In the genomic region with DNA sequence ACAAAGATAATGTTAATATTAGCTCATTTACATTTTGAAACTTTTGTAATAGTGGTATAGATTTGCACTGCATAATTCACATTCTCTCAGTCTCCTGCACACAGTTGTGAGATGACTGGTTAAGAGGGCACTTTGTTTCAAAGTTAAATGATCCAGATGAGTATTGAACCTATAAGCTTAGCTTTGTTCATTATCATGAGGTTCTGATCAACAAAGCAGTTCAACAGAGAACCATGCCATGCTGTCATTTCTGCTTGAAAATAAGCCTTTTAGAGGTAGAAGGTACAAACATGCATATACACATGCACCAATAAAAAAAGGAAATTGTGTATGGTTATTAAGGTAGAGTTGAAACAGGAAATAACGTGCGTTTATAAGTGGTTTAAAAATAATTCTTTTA, we compare ENCODE assay signal across 16 cellular contexts. TPM values are rescaled to one million over a fixed set of nuclear protein-coding genes. Genes with fewer than 3 reads are reported as not detected.
A peak's percentile ranks its signal among the peaks of the same experiment; 100 is the strongest.
DNase-seq lines count a peak whose midpoint lies in the region; ATAC-seq and TF ChIP-seq lines count a peak whose summit lies in the region.
"Had no signal": no experiment of that assay in that cellular context is flagged by ENCODE, and none has a peak within 500 bp of the region (broad histone marks: within the 10 kb centered on the region; RNA-seq: fewer than 3 reads in every experiment).

No MANE protein-coding gene starts in this region.

- ATAC-seq in GM18907 (IDR thresholded peaks at IDR 0.05; ENCODE audit: unreplicated experiment) = peak; percentile 36
- peak; percentile 16 for ATAC-seq in activated CD8-positive, alpha-beta T cell treated with anti-CD3 and anti-CD28 coated beads for 36 hours
- ATAC-seq in natural killer cell = no peak
- ATAC-seq in aorta (ENCODE audit: low FRiP score) = no peak

- peaks cover 76 to 89% (median 81%) of the 10 kb centered on the region in 3 donors for H3K4me1 Mint-ChIP-seq in CD8-positive, alpha-beta memory T cell
- peaks cover 61% of the 10 kb centered on the region for H3K4me1 Mint-ChIP-seq in activated CD8-positive, alpha-beta T cell treated with anti-CD3 and anti-CD28 coated beads for 36 hours (ENCODE audit: low read depth)
- H3K4me1 Mint-ChIP-seq in natural killer cell = peaks cover 61 to 64% of the 10 kb centered on the region in 2 donors

- no peak for TF ChIP-seq CTCF in activated CD8-positive, alpha-beta T cell treated with anti-CD3 and anti-CD28 coated beads for 36 hours (IDR thresholded peaks at IDR 0.05)
- TF ChIP-seq CTCF in natural killer cell (IDR thresholded peaks at IDR 0.05) = no peak
- TF ChIP-seq CTCF in GM13976 (IDR thresholded peaks at IDR 0.05; ENCODE audit: borderline replicate concordance, control extremely low read depth, extremely low read depth, insufficient read depth, missing control alignments) = no peak

- H3K27ac Mint-ChIP-seq in CD8-positive, alpha-beta memory T cell = peak overlapping the region; percentile 37 to 96 (median 69)
- H3K27ac Mint-ChIP-seq in activated CD8-positive, alpha-beta T cell treated with anti-CD3 and anti-CD28 coated beads for 36 hours = peak overlapping the region; percentile 85
- peak overlapping the region in 1 of 2 donors; percentile 84 for H3K27ac Mint-ChIP-seq in natural killer cell
- H3K27ac Mint-ChIP-seq: progenitor cell of endocrine pancreas had no signal

- no peaks in the 10 kb centered on the region for H3K36me3 ChIP-seq in CD8-positive, alpha-beta memory T cell (ENCODE audit: insufficient read depth, low read length)
- H3K36me3 ChIP-seq in aorta (ENCODE audit: control insufficient read depth in 1 of 2, insufficient read depth in 2 of 2, low read length in 1 of 2) = no peaks in the 10 kb centered on the region
- H3K36me3 ChIP-seq: BE2C had no signal

- peak in 2 of 5 donors; percentile 37 to 47 for DNase-seq in CD8-positive, alpha-beta memory T cell
- DNase-seq in activated CD8-positive, alpha-beta T cell treated with anti-CD3 and anti-CD28 coated beads for 36 hours = no peak
- DNase-seq in natural killer cell = no peak
- DNase-seq in GM13976 (ENCODE audit: low spot score) = no peak
- DNase-seq in Kasumi-1 (lab: John Stamatoyannopoulos, UW) = no peak
- no peak for DNase-seq in aorta
- DNase-seq: amygdala, BE2C, islet precursor cell, MM.1S, NCI-H2029 treated with DMSO at 0.1 percent for 48 hours, NCI-H69 had no signal

- H3K4me3 Mint-ChIP-seq in CD8-positive, alpha-beta memory T cell = peak overlapping the region; percentile 24 to 98 (median 71)
- peak overlapping the region; percentile 99 for H3K4me3 Mint-ChIP-seq in activated CD8-positive, alpha-beta T cell treated with anti-CD3 and anti-CD28 coated beads for 36 hours
- H3K4me3 Mint-ChIP-seq in natural killer cell = peak overlapping the region; percentile 25

- WGBS in aorta, 2 donors = 69 to 78% methylated on average over 2 of the region's 2 CpGs

- H3K27me3 ChIP-seq in CD8-positive, alpha-beta memory T cell (ENCODE audit: insufficient read depth, low read length, poor library complexity, severe bottlenecking) = no peaks in the 10 kb centered on the region
- no peaks in the 10 kb centered on the region for H3K27me3 ChIP-seq in aorta (ENCODE audit: control insufficient read depth in 1 of 2, insufficient read depth in 2 of 2, low read length in 1 of 2)
- H3K27me3 ChIP-seq: BE2C had no signal

- POLR2A ChIA-PET in CD8-positive, alpha-beta memory T cell (lab: Charles Lee) = no interaction called here
- POLR2A ChIA-PET in activated CD8-positive, alpha-beta T cell treated with anti-CD3 and anti-CD28 coated beads for 36 hours (lab: Charles Lee) = interaction anchor here (0.6 to 10.9 kb wide), 6 partner anchors 22 to 116 kb away, joined by 3 to 176 read pairs (median 4); no protein-coding TSS in a partner anchor

- in situ Hi-C loops in GM13976 (cut with MboI; ENCODE audit: low sequenced_read_pairs, unreplicated experiment) = loop anchor here (25.0 kb wide), 1 partner anchor 412 kb away; the partner anchor contains the start of gene DENND2D

- no peaks in the 10 kb centered on the region for H3K9me3 ChIP-seq in CD8-positive, alpha-beta memory T cell (ENCODE audit: low read length)
- no peaks in the 10 kb centered on the region for H3K9me3 ChIP-seq in aorta (ENCODE audit: control insufficient read depth, low read length)
- H3K9me3 ChIP-seq: BE2C had no signal

- H3K9me3 Mint-ChIP-seq in CD8-positive, alpha-beta memory T cell = no peaks in the 10 kb centered on the region
- H3K9me3 Mint-ChIP-seq in activated CD8-positive, alpha-beta T cell treated with anti-CD3 and anti-CD28 coated beads for 36 hours = no peaks in the 10 kb centered on the region
- H3K9me3 Mint-ChIP-seq in natural killer cell = no peaks in the 10 kb centered on the region

- no peak overlapping the region for H3K27ac ChIP-seq in CD8-positive, alpha-beta memory T cell (ENCODE audit: low read depth, low read length)
- no peak overlapping the region for H3K27ac ChIP-seq in aorta (ENCODE audit: low read depth in 1 of 2, low read length in 2 of 2)
- H3K27ac ChIP-seq: epithelial cell of prostate, RWPE1 had no signal

- H3K4me3 ChIP-seq in CD8-positive, alpha-beta memory T cell (ENCODE audit: low read length) = peak overlapping the region; percentile 18
- no peak overlapping the region for H3K4me3 ChIP-seq in aorta (ENCODE audit: low read length in 2 of 2)

- H3K36me3 Mint-ChIP-seq in CD8-positive, alpha-beta memory T cell = peaks cover 0 to 24% (median 0%) of the 10 kb centered on the region in 3 donors
- H3K36me3 Mint-ChIP-seq in activated CD8-positive, alpha-beta T cell treated with anti-CD3 and anti-CD28 coated beads for 36 hours (ENCODE audit: low read depth) = peaks cover 54% of the 10 kb centered on the region
- no peaks in the 10 kb centered on the region for H3K36me3 Mint-ChIP-seq in natural killer cell

- peaks cover 84% of the 10 kb centered on the region for H3K4me1 ChIP-seq in CD8-positive, alpha-beta memory T cell (ENCODE audit: insufficient read depth, low read length)
- peaks cover 0 to 8% of the 10 kb centered on the region in 2 donors for H3K4me1 ChIP-seq in aorta (ENCODE audit: control insufficient read depth in 1 of 2, insufficient read depth in 2 of 2, low read length in 2 of 2)
- H3K4me1 ChIP-seq: BE2C had no signal

- CTCF ChIA-PET in CD8-positive, alpha-beta memory T cell (lab: Charles Lee) = interaction anchor here (0.6 to 7.2 kb wide), 6 partner anchors 9 to 116 kb away, joined by 3 to 42 read pairs (median 6); no protein-coding TSS in a partner anchor
- CTCF ChIA-PET in activated CD8-positive, alpha-beta T cell treated with anti-CD3 and anti-CD28 coated beads for 36 hours (lab: Charles Lee) = interaction anchor here (1.5 to 9.7 kb wide), 4 partner anchors 23 to 116 kb away, joined by 7 to 77 read pairs (median 11); no protein-coding TSS in a partner anchor

- H3K27me3 Mint-ChIP-seq in CD8-positive, alpha-beta memory T cell = no peaks in the 10 kb centered on the region
- H3K27me3 Mint-ChIP-seq in activated CD8-positive, alpha-beta T cell treated with anti-CD3 and anti-CD28 coated beads for 36 hours = no peaks in the 10 kb centered on the region
- H3K27me3 Mint-ChIP-seq in natural killer cell (ENCODE audit: low read depth in 2 of 2) = no peaks in the 10 kb centered on the region
- H3K27me3 Mint-ChIP-seq: progenitor cell of endocrine pancreas had no signal

- intact Hi-C loops in activated CD8-positive, alpha-beta T cell treated with anti-CD3 and anti-CD28 coated beads for 36 hours (cut with micrococcal nuclease) = loop anchor here (2.0 to 5.0 kb wide), 2 partner anchors 33 to 116 kb away; no protein-coding TSS in a partner anchor
- intact Hi-C loops in natural killer cell (cut with micrococcal nuclease) = loop anchor here (5.0 kb wide), 1 partner anchor 38 kb away; no protein-coding TSS in a partner anchor
- intact Hi-C loops in aorta (cut with DNase I) = loop anchor here (5.0 kb wide), 2 partner anchors 38 to 87 kb away; no protein-coding TSS in a partner anchor

RNA-seq across cellular contexts. Expression of gene RAP1A, which starts 4.8 kb away (rescaled TPM):
- 100 to 1,000 TPM; 252 to 256 TPM for total RNA-seq in CD8-positive, alpha-beta memory T cell
- 60.8 TPM for polyA plus RNA-seq in CD8-positive, alpha-beta memory T cell
- 100 to 1,000 TPM; 197 to 198 TPM for total RNA-seq in activated CD8-positive, alpha-beta T cell treated with anti-CD3 and anti-CD28 coated beads for 36 hours
- total RNA-seq in natural killer cell = 100 to 1,000 TPM in 2 of 3 donors, 10 to 100 TPM in 1; 83.7 to 112 (median 104) TPM
- 100 to 1,000 TPM; 125 to 174 TPM for total RNA-seq in aorta
- polyA plus RNA-seq in aorta = 100 to 1,000 TPM; 108 to 318 TPM

Comparison
In these comparisons a context has a peak if more than half of its experiments do, and no peak if none do; other contexts are left out.
1. H3K4me3 Mint-ChIP-seq: peak in every context shown above with its lines; median percentile 99 in activated CD8-positive, alpha-beta T cell treated with anti-CD3 and anti-CD28 coated beads for 36 hours; 71 in CD8-positive, alpha-beta memory T cell; 25 in natural killer cell.
2. ATAC-seq: peak in GM18907 (single experiment) and activated CD8-positive, alpha-beta T cell treated with anti-CD3 and anti-CD28 coated beads for 36 hours (single experiment); none in natural killer cell (0 of 3) and aorta (single experiment).